In genomic region chr20:19885576-19885956, GRCh38 we compare ENCODE assay signal across 16 cellular contexts.
DNase-seq lines count a peak whose midpoint lies in the region; FAIRE-seq and TF ChIP-seq lines count a peak whose summit lies in the region.
"Had no signal": no experiment of that assay in that cellular context is flagged by ENCODE, and none has a peak within 500 bp of the region (broad histone marks: within the 10 kb centered on the region; RNA-seq: fewer than 3 reads in every experiment).

No MANE protein-coding gene starts in this region.

- no peak overlapping the region for H3K18ac ChIP-seq in mesendoderm (ENCODE audit: low read length)

- no peaks in the 10 kb centered on the region for H3K79me2 ChIP-seq in keratinocyte (ENCODE audit: control insufficient read depth, insufficient read depth, low read length)
- H3K79me2 ChIP-seq in mesendoderm (ENCODE audit: control insufficient read depth, insufficient read depth, low read length): no peaks in the 10 kb centered on the region

- WGBS in mesendoderm (ENCODE audit: extremely low coverage, insufficient coverage, low lambda C conversion rate): no CpG with 5 or more reads among the region's 5 CpGs

- H3K9ac ChIP-seq in keratinocyte (ENCODE audit: control insufficient read depth, extremely low read depth, insufficient read depth, low read length): peak overlapping the region; percentile 76
- no peak overlapping the region for H3K9ac ChIP-seq in mesendoderm (ENCODE audit: low read length)

- H3K4me2 ChIP-seq in keratinocyte (ENCODE audit: control insufficient read depth, extremely low read depth, insufficient read depth, low read depth, low read length) (peak overlapping the region; percentile 95), mesendoderm (ENCODE audit: low read length) (no peak overlapping the region)

- no peak overlapping the region for H4K8ac ChIP-seq in mesendoderm (ENCODE audit: low read depth, low read length)

- TF ChIP-seq CTCF in CD14-positive monocyte (IDR thresholded peaks at IDR 0.05) (no peak), keratinocyte (optimal IDR thresholded peaks at IDR 0.05 in 1 of 3, IDR thresholded peaks at IDR 0.05 in 1 of 3, conservative IDR thresholded peaks at IDR 0.05 in 1 of 3; ENCODE audit: extremely low read depth in 1 of 3, insufficient read depth in 2 of 3, low read length in 3 of 3) (no peak)

- no peak overlapping the region for H2BK120ac ChIP-seq in mesendoderm (ENCODE audit: low read depth, low read length)

- no peaks in the 10 kb centered on the region for H3K9me3 ChIP-seq in keratinocyte (ENCODE audit: control insufficient read depth, low read depth, low read length)
- H3K9me3 ChIP-seq: mucosa of descending colon had no signal

- dilution Hi-C loops in keratinocyte (cut with MboI; ENCODE audit: extremely low pct_ligation_motif_present, low sequenced_read_pairs): no loop called here

- no peak overlapping the region for H3K23ac ChIP-seq in mesendoderm (ENCODE audit: low read length)

- H3K36me3 Mint-ChIP-seq in CD14-positive monocyte: peaks cover 34 to 43% of the 10 kb centered on the region in 2 donors

- H3K27me3 ChIP-seq in keratinocyte (ENCODE audit: control insufficient read depth, extremely low read depth, insufficient read depth, low read length) (no peaks in the 10 kb centered on the region), mesendoderm (ENCODE audit: insufficient read depth, low read length, poor library complexity) (no peaks in the 10 kb centered on the region)

- H3K4me3 ChIP-seq in keratinocyte (ENCODE audit: control insufficient read depth in 2 of 3, extremely low read depth in 1 of 3, insufficient read depth in 2 of 3, low read depth in 1 of 3, low read length in 3 of 3) (peak overlapping the region in 2 of 3 experiments; percentile 4 to 77), skin epidermis (peak overlapping the region in 1 of 7 experiments; percentile 6), mesendoderm (ENCODE audit: low read length) (no peak overlapping the region)

- H3K27ac ChIP-seq in angular gyrus (ENCODE audit: low read depth, low read length): peak overlapping the region; percentile 59
- peak overlapping the region; percentile 98 for H3K27ac ChIP-seq in keratinocyte (ENCODE audit: control insufficient read depth, insufficient read depth, low read length)
- H3K27ac ChIP-seq in skin epidermis: peak overlapping the region in 12 of 21 experiments; percentile 46 to 89 (median 70)
- no peak overlapping the region for H3K27ac ChIP-seq in mesendoderm (ENCODE audit: low read depth, low read length)

- H3K27ac Mint-ChIP-seq in CD14-positive monocyte: peak overlapping the region; percentile 85 to 92 (median 89)

- no peaks in the 10 kb centered on the region for H4K20me1 ChIP-seq in keratinocyte (ENCODE audit: control insufficient read depth, extremely low read depth, insufficient read depth, low read length)

- peaks cover 0 to 2% of the 10 kb centered on the region in 2 experiments for H3K36me3 ChIP-seq in keratinocyte (ENCODE audit: control insufficient read depth in 2 of 2, extremely low read depth in 1 of 2, insufficient read depth in 2 of 2, low read length in 2 of 2)
- no peaks in the 10 kb centered on the region for H3K36me3 ChIP-seq in mesendoderm (ENCODE audit: control insufficient read depth, insufficient read depth, low read length)

- intact Hi-C loops in CD14-positive monocyte (cut with micrococcal nuclease): loop anchor here in 1 of 2 donors (5.0 to 10.0 kb wide), 2 partner anchors 49 to 97 kb away; no protein-coding TSS in a partner anchor

- no peak overlapping the region for H3K4ac ChIP-seq in mesendoderm (ENCODE audit: low read depth, low read length)

- no peak for FAIRE-seq in keratinocyte (lab: Jason Lieb, UNC)
- FAIRE-seq: GM12891, GM19239, urothelium cell line had no signal

- peaks cover 0 to 1% (median 0%) of the 10 kb centered on the region in 7 donors for H3K9me3 Mint-ChIP-seq in CD14-positive monocyte

- no peak overlapping the region for H2AK5ac ChIP-seq in mesendoderm (ENCODE audit: low read length)

- H3K4me1 Mint-ChIP-seq in CD14-positive monocyte: peaks cover 40% of the 10 kb centered on the region

- H3K4me1 ChIP-seq in keratinocyte (ENCODE audit: control insufficient read depth, extremely low read depth, insufficient read depth, low read length): peaks cover 25% of the 10 kb centered on the region
- no peaks in the 10 kb centered on the region for H3K4me1 ChIP-seq in mesendoderm (ENCODE audit: control insufficient read depth, low read depth, low read length)

- no peak overlapping the region for H2AFZ ChIP-seq in keratinocyte (ENCODE audit: control insufficient read depth, low read length)

- H3K9me1 ChIP-seq in keratinocyte (ENCODE audit: control insufficient read depth, extremely low read depth, insufficient read depth, low read length): no peaks in the 10 kb centered on the region

- no peak overlapping the region for H4K5ac ChIP-seq in mesendoderm (ENCODE audit: low read length)

- no peak overlapping the region for H2BK15ac ChIP-seq in mesendoderm (replicated peaks; ENCODE audit: low read depth)

- H2BK5ac ChIP-seq in mesendoderm (ENCODE audit: low read length): no peak overlapping the region

- H3K27me3 Mint-ChIP-seq in CD14-positive monocyte (ENCODE audit: low read depth in 3 of 3): peaks cover 0 to 7% (median 5%) of the 10 kb centered on the region in 3 donors

- H3K4me3 Mint-ChIP-seq in CD14-positive monocyte: peak overlapping the region; percentile 39 to 67

- H3K56ac ChIP-seq in mesendoderm (ENCODE audit: low read length): no peak overlapping the region

- H3K79me1 ChIP-seq in mesendoderm (ENCODE audit: low read length): no peaks in the 10 kb centered on the region

- DNase-seq in CD14-positive monocyte (ENCODE audit: low spot score) (no peak), keratinocyte (ENCODE audit: low read depth, low spot score) (no peak), NCI-H2227 treated with DMSO at 0.1 percent for 48 hours (lab: John Stamatoyannopoulos, UW) (no peak), NCI-H187 (lab: John Stamatoyannopoulos, UW) (no peak), mesendoderm (no peak)
- no peak for DNase-seq in central memory CD4-positive, alpha-beta T cell
- DNase-seq: activated CD4-positive, alpha-beta T cell treated with anti-CD3 and anti-CD28 coated beads for 1 hour; DND-41; MM.1S; NCI-H2171 had no signal
